In genomic region chr2:150156940-150157339, GRCh38 we compare ENCODE assay signal across 34 cellular contexts.
"Had no signal": no experiment of that assay in that cellular context is flagged by ENCODE, and none has a peak within 500 bp of the region (broad histone marks: within the 10 kb centered on the region; RNA-seq: fewer than 3 reads in every experiment).

No MANE protein-coding gene starts in this region.

- H3K4me3 Mint-ChIP-seq: activated B cell treated with CpG ODN at 0.5 μM for 24 hours; activated CD4-positive, alpha-beta memory T cell treated with anti-CD3 and anti-CD28 coated beads for 36 hours; activated naive CD4-positive, alpha-beta T cell treated with anti-CD3 and anti-CD28 coated beads for 36 hours; activated naive CD8-positive, alpha-beta T cell; activated naive CD8-positive, alpha-beta T cell treated with anti-CD3 and anti-CD28 coated beads, Interleukin-2, amount 50 U/mL, for 24 hours; activated T-cell treated with anti-CD3 and anti-CD28 coated beads, Interleukin-2, amount 50 U/mL, for 4 hours; activated T-helper 1 cell treated with anti-CD3 and anti-CD28 coated beads, Interleukin-12 subunit alpha, Interleukin-12 subunit beta, Interleukin-2, Interleukin-4 antibody, amounts not matched to agents 30 ng/mL and 10 ng/mL and 1 ng/mL, durations not matched to agents 14 hours and 24 hours and 36 hours; central memory CD8-positive, alpha-beta T cell; T-cell; T-helper 17 cell had no signal

- H3K4me1 Mint-ChIP-seq: activated B cell treated with CpG ODN at 0.5 μM for 24 hours; activated naive CD8-positive, alpha-beta T cell treated with anti-CD3 and anti-CD28 coated beads, Interleukin-2, amount 50 U/mL, for 24 hours; central memory CD8-positive, alpha-beta T cell; T-cell; T-helper 17 cell had no signal

- H3K27ac ChIP-seq: ascending aorta, cardiac muscle cell, PC-9, SJCRH30, SK-N-MC, VCaP had no signal

- H2AFZ ChIP-seq: PC-9 had no signal

- H3K27ac Mint-ChIP-seq: activated B cell treated with CpG ODN at 0.5 μM for 24 hours; activated CD4-positive, alpha-beta memory T cell treated with anti-CD3 and anti-CD28 coated beads for 36 hours; activated naive CD4-positive, alpha-beta T cell treated with anti-CD3 and anti-CD28 coated beads for 36 hours; activated naive CD8-positive, alpha-beta T cell; activated naive CD8-positive, alpha-beta T cell treated with anti-CD3 and anti-CD28 coated beads, Interleukin-2, amount 50 U/mL, for 24 hours; activated T-helper 1 cell treated with anti-CD3 and anti-CD28 coated beads, Interleukin-12 subunit alpha, Interleukin-12 subunit beta, Interleukin-2, Interleukin-4 antibody, amounts not matched to agents 30 ng/mL and 10 ng/mL and 1 ng/mL, durations not matched to agents 14 hours and 24 hours and 36 hours; T-cell; T-helper 17 cell had no signal

- H3K9me3 ChIP-seq: ascending aorta, SJCRH30 had no signal

- DNase-seq: activated B cell treated with CpG ODN at 0.5 μM for 24 hours; activated CD4-positive, alpha-beta memory T cell treated with anti-CD3 and anti-CD28 coated beads for 36 hours; activated CD4-positive, alpha-beta T cell treated with anti-CD3 and anti-CD28 coated beads for 4 hours; activated CD4-positive, alpha-beta T cell treated with anti-CD3 and anti-CD28 coated beads, Interleukin-2, amount 50 U/mL, for 1 hour; activated CD4-positive, CD25-positive, alpha-beta regulatory T cell treated with anti-CD3 and anti-CD28 coated beads, Interleukin-2, amount 50 U/mL, for 72 hours; activated CD8-positive, alpha-beta memory T cell treated with anti-CD3 and anti-CD28 coated beads, Interleukin-2, amount 50 U/mL, for 4 hours; activated gamma-delta T cell treated with Interleukin-2 at 50 U/mL for 16 hours; activated naive CD4-positive, alpha-beta T cell treated with anti-CD3 and anti-CD28 coated beads for 36 hours; activated naive CD8-positive, alpha-beta T cell treated with anti-CD3 and anti-CD28 coated beads, Interleukin-2, amount 50 U/mL, for 24 hours; activated T-cell treated with anti-CD3 and anti-CD28 coated beads for 4 hours; activated T-cell treated with anti-CD3 and anti-CD28 coated beads, Interleukin-2, amount 50 U/mL, for 4 hours; amniotic stem cell; Karpas-422; KBM-7; NCI-H1105; NCI-H1436; NCI-H1694; NCI-H1930; NCI-H2081 treated with DMSO at 0.1 percent for 48 hours; NCI-H345; NCI-H524 treated with DMSO at 0.1 percent for 48 hours; NK-92 treated with Interleukin-12 subunit alpha and Interleukin-12 subunit beta, amount 100 ng/mL, for 24 hours; PC-9; SHP77; SJCRH30; T-cell; T-helper 17 cell had no signal

- H3K4me3 ChIP-seq: ascending aorta, cardiac muscle cell, PC-9, SJCRH30, SK-N-MC had no signal

- H3K27me3 Mint-ChIP-seq: activated B cell treated with CpG ODN at 0.5 μM for 24 hours; activated CD4-positive, alpha-beta memory T cell treated with anti-CD3 and anti-CD28 coated beads for 36 hours; activated naive CD8-positive, alpha-beta T cell; activated naive CD8-positive, alpha-beta T cell treated with anti-CD3 and anti-CD28 coated beads, Interleukin-2, amount 50 U/mL, for 24 hours; central memory CD8-positive, alpha-beta T cell; T-cell; T-helper 17 cell had no signal

- ATAC-seq: activated naive CD8-positive, alpha-beta T cell treated with anti-CD3 and anti-CD28 coated beads, Interleukin-2, amount 50 U/mL, for 24 hours; activated T-cell treated with anti-CD3 and anti-CD28 coated beads, Interleukin-2, amount 50 U/mL, for 4 hours; T-cell; T-helper 17 cell had no signal

- H3K4me2 ChIP-seq: PC-9 had no signal

- H3K4me1 ChIP-seq: ascending aorta, SJCRH30 had no signal

- H3K36me3 Mint-ChIP-seq: activated CD4-positive, alpha-beta memory T cell treated with anti-CD3 and anti-CD28 coated beads for 36 hours; activated naive CD8-positive, alpha-beta T cell; T-cell had no signal

- H3K27me3 ChIP-seq: ascending aorta, cardiac muscle cell, SJCRH30 had no signal

- H3K36me3 ChIP-seq: ascending aorta, cardiac muscle cell, SJCRH30 had no signal

- H3K9me3 Mint-ChIP-seq: activated B cell treated with CpG ODN at 0.5 μM for 24 hours; activated CD4-positive, alpha-beta memory T cell treated with anti-CD3 and anti-CD28 coated beads for 36 hours; activated naive CD8-positive, alpha-beta T cell treated with anti-CD3 and anti-CD28 coated beads, Interleukin-2, amount 50 U/mL, for 24 hours; activated T-cell treated with anti-CD3 and anti-CD28 coated beads, Interleukin-2, amount 50 U/mL, for 4 hours; activated T-helper 1 cell treated with anti-CD3 and anti-CD28 coated beads, Interleukin-12 subunit alpha, Interleukin-12 subunit beta, Interleukin-2, Interleukin-4 antibody, amounts not matched to agents 30 ng/mL and 10 ng/mL and 1 ng/mL, durations not matched to agents 14 hours and 24 hours and 36 hours had no signal
